ENCODE assay signal across 21 cellular contexts in the genomic region with DNA sequence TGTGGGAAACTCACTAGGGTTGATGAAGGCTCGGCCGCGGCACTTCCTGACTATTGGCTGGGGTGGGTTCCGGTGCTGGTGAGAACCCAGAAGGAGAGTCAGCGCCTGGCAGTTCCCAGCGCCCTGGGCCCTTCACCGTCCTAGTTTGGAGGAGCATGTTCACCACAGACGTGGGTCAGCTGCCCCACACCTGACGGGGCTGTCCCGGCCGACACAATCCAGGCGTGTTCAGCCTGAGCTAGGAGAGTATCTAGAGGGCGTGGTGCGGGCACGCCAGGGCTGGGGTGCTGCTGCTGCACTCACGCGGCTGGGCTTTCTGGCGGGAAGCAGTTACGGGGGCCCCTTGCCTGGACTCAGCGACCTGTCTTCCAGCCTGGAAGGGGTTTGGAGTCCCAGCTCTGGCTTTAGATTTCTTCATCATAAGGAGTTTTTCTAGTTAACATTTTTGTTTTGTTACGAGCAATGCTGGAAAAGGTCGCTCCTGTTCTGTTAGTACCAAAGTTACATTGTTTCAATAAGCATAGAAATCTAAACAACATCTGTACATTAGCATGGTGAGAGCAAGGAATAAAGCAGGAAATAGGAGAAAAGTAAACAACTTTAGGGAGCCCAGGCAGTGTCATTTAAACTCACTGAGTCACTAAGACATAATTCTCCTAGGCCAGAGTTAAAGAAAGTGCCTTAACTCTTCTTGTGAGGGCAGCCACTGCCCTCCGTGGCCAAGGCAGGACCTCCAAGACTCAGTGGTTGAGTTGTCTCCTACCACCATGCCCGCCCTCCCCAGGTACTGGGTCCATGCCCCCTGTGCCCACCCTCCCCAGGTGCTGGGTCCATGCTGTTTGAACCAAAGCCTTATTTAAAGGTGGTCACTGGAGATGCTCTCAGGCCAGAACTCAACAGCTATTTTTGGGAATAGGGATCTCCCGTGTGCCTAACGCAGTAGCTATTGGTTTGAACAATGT. TPM values are rescaled to one million over a fixed set of nuclear protein-coding genes. Genes with fewer than 3 reads are reported as not detected.
A peak's percentile ranks its signal among the peaks of the same experiment; 100 is the strongest.
DNase-seq lines count a peak whose midpoint lies in the region; ATAC-seq, FAIRE-seq and TF ChIP-seq lines count a peak whose summit lies in the region.
"Had no signal": no experiment of that assay in that cellular context is flagged by ENCODE, and none has a peak within 500 bp of the region (broad histone marks: within the 10 kb centered on the region; RNA-seq: fewer than 3 reads in every experiment).

No MANE protein-coding gene starts in this region.

- peaks cover 3% of the 10 kb centered on the region for H3K4me1 Mint-ChIP-seq in activated T-helper 17 cell treated with anti-CD3 and anti-CD28 coated beads, Interleukin-2, amount 50 U/mL, for 72 hours
- peaks cover 3 to 4% (median 4%) of the 10 kb centered on the region in 3 donors for H3K4me1 Mint-ChIP-seq in T-cell

- H3K27me3 Mint-ChIP-seq in activated T-helper 17 cell treated with anti-CD3 and anti-CD28 coated beads, Interleukin-2, amount 50 U/mL, for 72 hours, result no peaks in the 10 kb centered on the region
- H3K27me3 Mint-ChIP-seq in T-cell, result no peaks in the 10 kb centered on the region

- peaks cover 35% of the 10 kb centered on the region for H3K36me3 Mint-ChIP-seq in activated T-helper 17 cell treated with anti-CD3 and anti-CD28 coated beads, Interleukin-2, amount 50 U/mL, for 72 hours (ENCODE audit: low read depth)
- H3K36me3 Mint-ChIP-seq in T-cell, result peaks cover 11% of the 10 kb centered on the region

- no peak for ATAC-seq in activated T-helper 17 cell treated with anti-CD3 and anti-CD28 coated beads, Interleukin-2, amount 50 U/mL, for 72 hours (replicated peaks)
- ATAC-seq in T-cell (replicated peaks in 1 of 4), result no peak
- ATAC-seq in stimulated activated naive CD8-positive, alpha-beta T cell treated with anti-CD3 and anti-CD28 coated beads, Interleukin-15, Interleukin-2, amounts not matched to agents 100 U/mL and 50 U/mL, for 24 hours, result no peak
- ATAC-seq: activated T-cell treated with anti-CD3 and anti-CD28 coated beads, Interleukin-2, amount 50 U/mL, for 72 hours; HCT116; Panc1 had no signal

- H3K27ac ChIP-seq in left ventricle myocardium inferior (replicated peaks), result peak overlapping the region; percentile 65
- no peak overlapping the region for H3K27ac ChIP-seq in kidney (ENCODE audit: low read depth in 2 of 2, low read length in 2 of 2)
- no peak overlapping the region for H3K27ac ChIP-seq in sigmoid colon
- H3K27ac ChIP-seq: prostate gland had no signal

- no peak for TF ChIP-seq CTCF in left ventricle myocardium inferior (IDR thresholded peaks at IDR 0.05; ENCODE audit: borderline replicate concordance)
- TF ChIP-seq CTCF in kidney (IDR thresholded peaks at IDR 0.05; ENCODE audit: borderline replicate concordance, extremely low read depth, insufficient read depth), result no peak
- TF ChIP-seq CTCF in sigmoid colon (IDR thresholded peaks at IDR 0.05), result no peak

- peak overlapping the region; percentile 38 for H3K27ac Mint-ChIP-seq in activated T-helper 17 cell treated with anti-CD3 and anti-CD28 coated beads, Interleukin-2, amount 50 U/mL, for 72 hours
- H3K27ac Mint-ChIP-seq in T-cell, result no peak overlapping the region
- H3K27ac Mint-ChIP-seq: activated T-cell treated with anti-CD3 and anti-CD28 coated beads, Interleukin-2, amount 50 U/mL, for 72 hours had no signal

- TF ChIP-seq EP300 in sigmoid colon (IDR thresholded peaks at IDR 0.05), result no peak

- no peak overlapping the region for H3K4me3 ChIP-seq in left ventricle myocardium inferior
- H3K4me3 ChIP-seq in kidney (ENCODE audit: low read length in 2 of 2), result no peak overlapping the region
- no peak overlapping the region for H3K4me3 ChIP-seq in sigmoid colon
- H3K4me3 ChIP-seq: prostate gland had no signal

- no peak for FAIRE-seq in kidney (lab: Jason Lieb, UNC)
- FAIRE-seq: colon, G401.6 had no signal

- WGBS in sigmoid colon, 2 donors, result 79 to 89% methylated on average over 26 of the region's 26 CpGs

- POLR2A ChIA-PET in T-cell (lab: Charles Lee), result interaction anchor here in 1 of 2 donors (0.6 kb wide), 1 partner anchor 97 kb away, joined by 3 read pairs; no protein-coding TSS in a partner anchor

- DNase-seq in left ventricle myocardium inferior (no peak), cardiac septum (ENCODE audit: low spot score) (no peak), kidney (peak; percentile 69), sigmoid colon (peak; percentile 50), T-cell (no peak)
- no peak for DNase-seq in stimulated activated naive CD8-positive, alpha-beta T cell treated with anti-CD3 and anti-CD28 coated beads, Interleukin-15, Interleukin-2, amounts not matched to agents 100 U/mL and 50 U/mL, for 24 hours
- DNase-seq: activated naive CD4-positive, alpha-beta T cell treated with anti-CD3 and anti-CD28 coated beads, Interleukin-2, amount 50 U/mL, for 16 hours; activated T-cell treated with anti-CD3 and anti-CD28 coated beads, Interleukin-2, amount 50 U/mL, for 72 hours; C1 segment of cervical spinal cord; COR-L47; NCI-H1048; NCI-H774; stimulated activated CD4-positive, alpha-beta T cell treated with anti-CD3 and anti-CD28 coated beads, Interleukin-4, amount 100 ng/mL, for 1 hour; T1000; trophoblast cell had no signal

- CTCF ChIA-PET in T-cell (lab: Charles Lee), result no interaction called here

- H3K27me3 ChIP-seq in left ventricle myocardium inferior (ENCODE audit: low read depth), result no peaks in the 10 kb centered on the region
- no peaks in the 10 kb centered on the region for H3K27me3 ChIP-seq in sigmoid colon

- H3K36me3 ChIP-seq in left ventricle myocardium inferior (peaks cover 38% of the 10 kb centered on the region), kidney (ENCODE audit: control insufficient read depth in 1 of 2, insufficient read depth in 2 of 2, low read length in 2 of 2) (peaks cover 4 to 11% of the 10 kb centered on the region in 2 donors), sigmoid colon (peaks cover 0 to 57% (median 28%) of the 10 kb centered on the region in 4 donors)

- intact Hi-C loops in left ventricle myocardium inferior (cut with micrococcal nuclease), result no loop called here
- intact Hi-C loops in cardiac septum (cut with DNase I), result no loop called here
- intact Hi-C loops in kidney (cut with DNase I), result no loop called here
- intact Hi-C loops in sigmoid colon (cut with DNase I), result no loop called here

- no peaks in the 10 kb centered on the region for H3K9me3 ChIP-seq in left ventricle myocardium inferior (replicated peaks)
- H3K9me3 ChIP-seq in kidney (ENCODE audit: control insufficient read depth in 1 of 2, low read length in 2 of 2), result no peaks in the 10 kb centered on the region
- no peaks in the 10 kb centered on the region for H3K9me3 ChIP-seq in sigmoid colon
- H3K9me3 ChIP-seq: prostate gland had no signal

- no peak overlapping the region for H3K4me3 Mint-ChIP-seq in activated T-helper 17 cell treated with anti-CD3 and anti-CD28 coated beads, Interleukin-2, amount 50 U/mL, for 72 hours
- H3K4me3 Mint-ChIP-seq in T-cell, result no peak overlapping the region
- H3K4me3 Mint-ChIP-seq: activated T-cell treated with anti-CD3 and anti-CD28 coated beads, Interleukin-2, amount 50 U/mL, for 72 hours had no signal

- H3K4me1 ChIP-seq in left ventricle myocardium inferior (peaks cover 15% of the 10 kb centered on the region), kidney (ENCODE audit: control insufficient read depth in 1 of 2, insufficient read depth in 1 of 2, low read depth in 1 of 2, low read length in 2 of 2) (peaks cover 5% of the 10 kb centered on the region in 2 donors), sigmoid colon (no peaks in the 10 kb centered on the region)
- H3K4me1 ChIP-seq: prostate gland had no signal

- TF ChIP-seq POLR2A in sigmoid colon (IDR thresholded peaks at IDR 0.05), result no peak

- H3K9me3 Mint-ChIP-seq in activated T-helper 17 cell treated with anti-CD3 and anti-CD28 coated beads, Interleukin-2, amount 50 U/mL, for 72 hours, result no peaks in the 10 kb centered on the region
- H3K9me3 Mint-ChIP-seq in T-cell, result no peaks in the 10 kb centered on the region
- H3K9me3 Mint-ChIP-seq: activated T-cell treated with anti-CD3 and anti-CD28 coated beads, Interleukin-2, amount 50 U/mL, for 72 hours had no signal

- no peak overlapping the region for H3K9ac ChIP-seq in kidney (ENCODE audit: low read length in 2 of 2)

RNA-seq across cellular contexts. Expression of a gene that starts 12.1 kb away (rescaled TPM):
- total RNA-seq in left ventricle myocardium inferior, result 3.6 TPM
- 5.3 TPM for total RNA-seq in cardiac septum
- 10 to 100 TPM; 25.9 to 47.8 TPM for total RNA-seq in activated T-helper 17 cell treated with anti-CD3 and anti-CD28 coated beads, Interleukin-2, amount 50 U/mL, for 72 hours
- total RNA-seq in kidney, result 6.9 TPM
- 6.1 TPM for polyA plus RNA-seq in kidney (ENCODE audit: insufficient read depth, low read depth, low replicate concordance)
- 1 to 10 TPM; 2.1 to 5.3 (median 3.3) TPM for total RNA-seq in sigmoid colon
- polyA plus RNA-seq in sigmoid colon, result 1 to 10 TPM; 1.2 to 9.3 (median 1.8) TPM
- 10 to 100 TPM; 29.1 to 35.1 (median 30.1) TPM for total RNA-seq in T-cell

Comparison
In these comparisons a context has a peak if more than half of its experiments do, and no peak if none do; other contexts are left out.
1. DNase-seq: peak in kidney (single experiment) and sigmoid colon (single experiment); none in left ventricle myocardium inferior (single experiment), cardiac septum (single experiment), T-cell (0 of 34) and stimulated activated naive CD8-positive, alpha-beta T cell treated with anti-CD3 and anti-CD28 coated beads, Interleukin-15, Interleukin-2, amounts not matched to agents 100 U/mL and 50 U/mL, for 24 hours (single experiment).